Comparison of ENCODE assay signal across 20 cellular contexts in the genomic region with DNA sequence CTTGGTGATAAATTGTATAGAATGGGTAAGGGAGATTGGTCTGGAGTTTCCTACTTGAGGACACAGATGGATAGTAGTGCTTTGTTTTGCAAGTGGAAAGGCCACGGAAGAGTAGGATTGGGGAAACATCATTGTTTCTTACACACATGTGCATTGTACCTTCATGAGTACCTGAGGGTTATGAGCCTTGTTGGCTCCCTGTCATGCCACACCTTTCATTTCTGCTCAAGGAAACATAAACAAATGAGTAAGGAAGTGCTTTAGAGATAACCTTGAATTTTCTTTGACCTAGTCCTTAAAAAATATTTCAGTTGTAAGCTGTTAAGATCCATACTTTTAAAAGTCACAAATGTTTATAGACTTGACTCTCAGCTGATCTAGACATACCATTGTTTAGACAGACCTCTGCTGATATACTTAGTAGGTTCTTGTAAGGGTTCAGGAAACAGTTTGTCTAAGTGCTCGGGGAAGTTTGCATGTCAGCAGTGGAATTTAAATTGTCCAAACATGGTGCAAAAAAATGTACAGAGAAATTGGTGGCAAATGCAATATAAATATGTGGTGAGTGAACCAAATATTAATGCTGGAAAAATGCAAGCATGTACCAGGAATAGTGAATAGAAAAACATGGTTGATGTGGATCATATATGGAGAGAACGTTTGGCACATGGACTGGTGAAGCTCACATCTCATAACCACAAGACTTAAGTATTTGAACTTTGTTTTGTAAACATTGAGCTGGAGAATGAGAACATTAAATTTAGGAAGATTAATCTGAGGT.
"Had no signal": no experiment of that assay in that cellular context is flagged by ENCODE, and none has a peak within 500 bp of the region (broad histone marks: within the 10 kb centered on the region; RNA-seq: fewer than 3 reads in every experiment).

No MANE protein-coding gene starts in this region.

- H3K4me1 ChIP-seq: breast epithelium, tibial artery had no signal

- ATAC-seq: stimulated activated effector memory CD8-positive, alpha-beta T cell treated with anti-CD3 and anti-CD28 coated beads, Interleukin-12 subunit alpha, Interleukin-12 subunit beta, amount 100 ng/mL, for 72 hours; stimulated activated naive CD8-positive, alpha-beta T cell treated with anti-CD3 and anti-CD28 coated beads, Interleukin-15, amount 100 ng/mL, for 72 hours; T-cell had no signal

- H3K36me3 ChIP-seq: breast epithelium, left ventricle myocardium inferior, right lobe of liver, tibial artery, WERI-Rb-1 had no signal

- DNase-seq: activated CD4-positive, alpha-beta T cell treated with anti-CD3 and anti-CD28 coated beads, Interleukin-2, amount 50 U/mL, for 1 hour; activated CD4-positive, CD25-positive, alpha-beta regulatory T cell treated with anti-CD3 and anti-CD28 coated beads, Interleukin-2, amount 50 U/mL, for 72 hours; activated naive CD4-positive, alpha-beta T cell; activated naive CD8-positive, alpha-beta T cell treated with anti-CD3 and anti-CD28 coated beads for 36 hours; activated T-cell treated with anti-CD3 and anti-CD28 coated beads, Interleukin-2, amount 50 U/mL, for 1 hour; foreskin melanocyte; kidney glomerular epithelial cell; left ventricle myocardium inferior; mammary epithelial cell; occipital lobe; right lobe of liver; stimulated activated CD4-positive, alpha-beta T cell treated with anti-CD3 and anti-CD28 coated beads, Interleukin-2, amount 100 ng/mL, for 24 hours; stimulated activated naive CD8-positive, alpha-beta T cell treated with anti-CD3 and anti-CD28 coated beads, Interleukin-15, amount 100 ng/mL, for 72 hours; T-cell; tibial artery; WERI-Rb-1 had no signal

- H3K9me3 ChIP-seq: breast epithelium, right lobe of liver, tibial artery had no signal

- H3K27me3 ChIP-seq: breast epithelium, right lobe of liver, tibial artery had no signal

- H3K27ac ChIP-seq: breast epithelium, coronary artery, left ventricle myocardium inferior, right lobe of liver, tibial artery, WERI-Rb-1 had no signal

- H3K4me3 ChIP-seq: breast epithelium, coronary artery, left ventricle myocardium inferior, right lobe of liver, skin epidermis, tibial artery had no signal
